29 cellular contexts compared by ENCODE assay signal in genomic region chr1:199073166-199073565, GRCh38.
A peak's percentile ranks its signal among the peaks of the same experiment; 100 is the strongest.
DNase-seq lines count a peak whose midpoint lies in the region; ATAC-seq and TF ChIP-seq lines count a peak whose summit lies in the region.
"Had no signal": no experiment of that assay in that cellular context is flagged by ENCODE, and none has a peak within 500 bp of the region (broad histone marks: within the 10 kb centered on the region; RNA-seq: fewer than 3 reads in every experiment).

No MANE protein-coding gene starts in this region.

- no peak overlapping the region for H3K4me3 Mint-ChIP-seq in T-helper 17 cell
- H3K4me3 Mint-ChIP-seq: activated CD8-positive, alpha-beta T cell treated with anti-CD3 and anti-CD28 coated beads for 36 hours; activated T-helper 1 cell treated with anti-CD3 and anti-CD28 coated beads, Interleukin-12 subunit alpha, Interleukin-12 subunit beta, Interleukin-2, Interleukin-4 antibody, amounts not matched to agents 30 ng/mL and 10 ng/mL and 1 ng/mL, durations not matched to agents 14 hours and 24 hours and 36 hours; immature natural killer cell; natural killer cell treated with Interleukin-12 subunit alpha and Interleukin-12 subunit beta and Interleukin-15 and Interleukin-18, amount 100 ng/mL, for 72 hours had no signal

- H3K4me1 Mint-ChIP-seq in T-helper 17 cell, result peaks cover 4% of the 10 kb centered on the region

- intact Hi-C loops in mucosa of descending colon (cut with DNase I, micrococcal nuclease), result no loop called here

- ATAC-seq in T-helper 17 cell (no peak), mucosa of descending colon (peak; percentile 38), GM21529 (IDR thresholded peaks at IDR 0.05; ENCODE audit: unreplicated experiment) (no peak)
- ATAC-seq: activated CD8-positive, alpha-beta T cell treated with anti-CD3 and anti-CD28 coated beads for 36 hours; body of pancreas; K562; left colon; natural killer cell treated with Interleukin-12 subunit alpha and Interleukin-12 subunit beta and Interleukin-15 and Interleukin-18, amount 100 ng/mL, for 72 hours had no signal

- H3K4me1 ChIP-seq in mucosa of descending colon (ENCODE audit: low read depth), result no peaks in the 10 kb centered on the region
- H3K4me1 ChIP-seq: body of pancreas, Caco-2, prostate gland, transverse colon had no signal

- H3K9me3 ChIP-seq in T-helper 17 cell (ENCODE audit: control insufficient read depth, low read length, poor library complexity, severe bottlenecking) (no peaks in the 10 kb centered on the region), mucosa of descending colon (no peaks in the 10 kb centered on the region)
- H3K9me3 ChIP-seq: body of pancreas, Caco-2, prostate gland, transverse colon had no signal

- no peaks in the 10 kb centered on the region for H3K36me3 Mint-ChIP-seq in T-helper 17 cell (ENCODE audit: low read depth)
- H3K36me3 Mint-ChIP-seq: immature natural killer cell had no signal

- DNase-seq in Daoy (ENCODE audit: low read depth) (peak; percentile 6), LoVo (ENCODE audit: low spot score) (peak; percentile 65), T-helper 17 cell (no peak), mucosa of descending colon (no peak), KBM-7 (no peak), AG20443 (ENCODE audit: low spot score) (no peak)
- DNase-seq: activated CD4-positive, alpha-beta T cell treated with anti-CD3 and anti-CD28 coated beads for 1 hour; activated CD8-positive, alpha-beta memory T cell treated with anti-CD3 and anti-CD28 coated beads, Interleukin-2, amount 50 U/mL, for 48 hours; activated CD8-positive, alpha-beta T cell treated with anti-CD3 and anti-CD28 coated beads for 36 hours; activated naive CD4-positive, alpha-beta T cell treated with Interleukin-2 at 50 U/mL for 16 hours; body of pancreas; Caco-2; hypothalamus; immature natural killer cell; left colon; NCI-H1436; NCI-H2081; NCI-H2227 treated with DMSO at 0.1 percent for 48 hours; NCI-H774; occipital lobe; RPMI8226; stimulated activated CD4-positive, alpha-beta T cell treated with anti-CD3 and anti-CD28 coated beads, Interleukin-4, amount 100 ng/mL, for 24 hours; T-helper 2 cell; transverse colon had no signal

- peak overlapping the region; percentile 32 for H3K27ac Mint-ChIP-seq in T-helper 17 cell
- H3K27ac Mint-ChIP-seq: activated CD8-positive, alpha-beta T cell treated with anti-CD3 and anti-CD28 coated beads for 36 hours; activated T-helper 1 cell treated with anti-CD3 and anti-CD28 coated beads, Interleukin-12 subunit alpha, Interleukin-12 subunit beta, Interleukin-2, Interleukin-4 antibody, amounts not matched to agents 30 ng/mL and 10 ng/mL and 1 ng/mL, durations not matched to agents 14 hours and 24 hours and 36 hours; immature natural killer cell had no signal

- H3K27me3 Mint-ChIP-seq in T-helper 17 cell, result no peaks in the 10 kb centered on the region
- H3K27me3 Mint-ChIP-seq: activated CD8-positive, alpha-beta T cell treated with anti-CD3 and anti-CD28 coated beads for 36 hours; natural killer cell treated with Interleukin-12 subunit alpha and Interleukin-12 subunit beta and Interleukin-15 and Interleukin-18, amount 100 ng/mL, for 72 hours had no signal

- no peaks in the 10 kb centered on the region for H3K36me3 ChIP-seq in mucosa of descending colon (ENCODE audit: low read depth)
- H3K36me3 ChIP-seq: prostate gland, transverse colon had no signal

- no peak overlapping the region for H3K4me3 ChIP-seq in mucosa of descending colon
- H3K4me3 ChIP-seq: body of pancreas, K562, prostate gland, transverse colon had no signal

- no peak for TF ChIP-seq CTCF in mucosa of descending colon (IDR thresholded peaks at IDR 0.05)

- in situ Hi-C loops in KBM-7 (cut with MboI; ENCODE audit: low pct_unique_long_range_greater_than_20kb, low sequenced_read_pairs), result no loop called here

Comparison
In these comparisons a context has a peak if more than half of its experiments do, and no peak if none do; other contexts are left out.
1. DNase-seq: peak in Daoy (single experiment) and LoVo (single experiment); none in T-helper 17 cell (0 of 3), mucosa of descending colon (0 of 3), KBM-7 (single experiment) and AG20443 (single experiment).